ENCODE assay signal across 30 cellular contexts in the genomic region with DNA sequence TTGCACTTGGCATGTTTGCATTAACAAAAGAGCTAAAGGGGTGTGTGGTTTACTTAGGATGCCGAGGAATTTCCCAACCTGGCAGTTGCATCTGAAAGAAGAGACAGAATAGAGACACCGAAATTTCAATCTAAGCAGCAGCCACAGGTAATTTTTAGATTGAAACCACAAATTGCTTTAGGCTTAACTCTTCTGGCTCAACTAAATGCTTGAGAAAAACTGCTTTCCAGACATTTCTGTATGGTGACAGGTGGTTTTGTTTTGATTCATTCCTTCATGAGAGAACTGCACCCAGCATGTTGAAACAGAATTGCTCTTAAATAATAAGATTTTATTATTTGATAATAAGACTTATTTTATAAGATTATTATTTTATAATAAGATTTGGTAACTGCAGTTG. TPM values are rescaled to one million over a fixed set of nuclear protein-coding genes. Genes with fewer than 3 reads are reported as not detected.
DNase-seq lines count a peak whose midpoint lies in the region; ATAC-seq and TF ChIP-seq lines count a peak whose summit lies in the region.
"Had no signal": no experiment of that assay in that cellular context is flagged by ENCODE, and none has a peak within 500 bp of the region (broad histone marks: within the 10 kb centered on the region; RNA-seq: fewer than 3 reads in every experiment).

No MANE protein-coding gene starts in this region.

- peaks cover 85% of the 10 kb centered on the region for H3K36me3 Mint-ChIP-seq in stimulated activated naive CD8-positive, alpha-beta T cell treated with anti-CD3 and anti-CD28 coated beads, Interleukin-15, Interleukin-2, amounts not matched to agents 100 ng/mL and 50 ng/mL, for 24 hours (ENCODE audit: low read depth)
- peaks cover 85% of the 10 kb centered on the region for H3K36me3 Mint-ChIP-seq in activated CD4-positive, alpha-beta memory T cell treated with anti-CD3 and anti-CD28 coated beads, Interleukin-2, amount 10 ng/mL, durations not matched to agents 7 days and 5 days (ENCODE audit: low read depth)

- H3K27ac Mint-ChIP-seq in stimulated activated naive CD8-positive, alpha-beta T cell treated with anti-CD3 and anti-CD28 coated beads, Interleukin-15, Interleukin-2, amounts not matched to agents 100 ng/mL and 50 ng/mL, for 24 hours = peak overlapping the region; percentile 36
- H3K27ac Mint-ChIP-seq in activated CD4-positive, alpha-beta memory T cell treated with anti-CD3 and anti-CD28 coated beads, Interleukin-2, amount 10 ng/mL, durations not matched to agents 7 days and 5 days = peak overlapping the region; percentile 25
- H3K27ac Mint-ChIP-seq: immature natural killer cell had no signal

- no peak overlapping the region for H3K4me3 Mint-ChIP-seq in stimulated activated naive CD8-positive, alpha-beta T cell treated with anti-CD3 and anti-CD28 coated beads, Interleukin-15, Interleukin-2, amounts not matched to agents 100 ng/mL and 50 ng/mL, for 24 hours
- no peak overlapping the region for H3K4me3 Mint-ChIP-seq in activated CD4-positive, alpha-beta memory T cell treated with anti-CD3 and anti-CD28 coated beads, Interleukin-2, amount 10 ng/mL, durations not matched to agents 7 days and 5 days
- H3K4me3 Mint-ChIP-seq: central memory CD8-positive, alpha-beta T cell; effector memory CD8-positive, alpha-beta T cell; immature natural killer cell; naive thymus-derived CD8-positive, alpha-beta T cell had no signal

- no peak overlapping the region for H3K56ac ChIP-seq in mesendoderm (ENCODE audit: low read length)

- H3K27ac ChIP-seq in mesendoderm (ENCODE audit: low read depth, low read length) = no peak overlapping the region
- H3K27ac ChIP-seq: adrenal gland, body of pancreas, Peyer's patch, prostate gland, right lobe of liver, tibial nerve had no signal

- no peak overlapping the region for H2BK15ac ChIP-seq in mesendoderm (replicated peaks; ENCODE audit: low read depth)

- no peak overlapping the region for H4K5ac ChIP-seq in mesendoderm (ENCODE audit: low read length)

- no peaks in the 10 kb centered on the region for H3K79me2 ChIP-seq in mesendoderm (ENCODE audit: control insufficient read depth, insufficient read depth, low read length)

- H3K4me3 ChIP-seq in mesendoderm (ENCODE audit: low read length) = no peak overlapping the region
- H3K4me3 ChIP-seq in BE2C (ENCODE audit: low read depth, low read length) = no peak overlapping the region
- H3K4me3 ChIP-seq: adrenal gland, body of pancreas, HAP-1, lung, Peyer's patch, prostate gland, right lobe of liver, tibial nerve had no signal

- H3K9me3 ChIP-seq in BE2C = no peaks in the 10 kb centered on the region
- H3K9me3 ChIP-seq: adrenal gland, body of pancreas, HAP-1, Peyer's patch, prostate gland, right lobe of liver, tibial nerve had no signal

- no peak overlapping the region for H2BK5ac ChIP-seq in mesendoderm (ENCODE audit: low read length)

- no peak overlapping the region for H4K8ac ChIP-seq in mesendoderm (ENCODE audit: low read depth, low read length)

- H3K27me3 Mint-ChIP-seq in stimulated activated naive CD8-positive, alpha-beta T cell treated with anti-CD3 and anti-CD28 coated beads, Interleukin-15, Interleukin-2, amounts not matched to agents 100 ng/mL and 50 ng/mL, for 24 hours = no peaks in the 10 kb centered on the region
- no peaks in the 10 kb centered on the region for H3K27me3 Mint-ChIP-seq in activated CD4-positive, alpha-beta memory T cell treated with anti-CD3 and anti-CD28 coated beads, Interleukin-2, amount 10 ng/mL, durations not matched to agents 7 days and 5 days
- H3K27me3 Mint-ChIP-seq: central memory CD8-positive, alpha-beta T cell; effector memory CD8-positive, alpha-beta T cell; naive thymus-derived CD8-positive, alpha-beta T cell had no signal

- H3K27me3 ChIP-seq in mesendoderm (ENCODE audit: insufficient read depth, low read length, poor library complexity) (no peaks in the 10 kb centered on the region), BE2C (no peaks in the 10 kb centered on the region)
- H3K27me3 ChIP-seq: adrenal gland, body of pancreas, Peyer's patch, right lobe of liver, tibial nerve had no signal

- H2BK120ac ChIP-seq in mesendoderm (ENCODE audit: low read depth, low read length) = no peak overlapping the region

- H3K18ac ChIP-seq in mesendoderm (ENCODE audit: low read length) = no peak overlapping the region

- H3K4me1 Mint-ChIP-seq in stimulated activated naive CD8-positive, alpha-beta T cell treated with anti-CD3 and anti-CD28 coated beads, Interleukin-15, Interleukin-2, amounts not matched to agents 100 ng/mL and 50 ng/mL, for 24 hours (ENCODE audit: low read depth) = peaks cover 50% of the 10 kb centered on the region
- peaks cover 40% of the 10 kb centered on the region for H3K4me1 Mint-ChIP-seq in activated CD4-positive, alpha-beta memory T cell treated with anti-CD3 and anti-CD28 coated beads, Interleukin-2, amount 10 ng/mL, durations not matched to agents 7 days and 5 days
- H3K4me1 Mint-ChIP-seq: immature natural killer cell had no signal

- no peak for DNase-seq in stimulated activated naive CD8-positive, alpha-beta T cell treated with anti-CD3 and anti-CD28 coated beads, Interleukin-15, Interleukin-2, amounts not matched to agents 100 U/mL and 50 U/mL, for 24 hours
- no peak for DNase-seq in activated CD4-positive, alpha-beta memory T cell treated with anti-CD3 and anti-CD28 coated beads, Interleukin-2, amount 10 ng/mL, durations not matched to agents 7 days and 5 days
- no peak for DNase-seq in mesendoderm
- no peak for DNase-seq in BE2C
- DNase-seq: activated CD4-positive, alpha-beta T cell treated with anti-CD3 and anti-CD28 coated beads for 4 hours; activated effector memory CD4-positive, alpha-beta T cell treated with Interleukin-2 at 50 U/mL for 16 hours; adrenal gland; body of pancreas; C1 segment of cervical spinal cord; effector memory CD8-positive, alpha-beta T cell; hippocampal formation; immature natural killer cell; Kasumi-1; left cardiac atrium; naive thymus-derived CD8-positive, alpha-beta T cell; NCI-H1436 treated with DMSO at 0.1 percent for 48 hours; NCI-H345; NCI-H748 treated with DMSO at 0.1 percent for 48 hours; nucleus accumbens; Peyer's patch; right lobe of liver; SHP77 treated with DMSO at 0.1 percent for 48 hours had no signal

- CTCF ChIA-PET in activated CD4-positive, alpha-beta memory T cell treated with anti-CD3 and anti-CD28 coated beads, Interleukin-2, amount 10 ng/mL, durations not matched to agents 7 days and 5 days (lab: Charles Lee) = interaction anchor here (0.6 kb wide), 1 partner anchor 68 kb away, joined by 3 read pairs; no protein-coding TSS in a partner anchor

- no peak overlapping the region for H3K4me2 ChIP-seq in mesendoderm (ENCODE audit: low read length)

- WGBS in mesendoderm (ENCODE audit: extremely low coverage, insufficient coverage, low lambda C conversion rate) = no CpG with 5 or more reads among the region's 2 CpGs

- TF ChIP-seq CTCF in BE2C (IDR thresholded peaks at IDR 0.05; ENCODE audit: low read depth, low read length) = no peak

- no peak overlapping the region for H2AK5ac ChIP-seq in mesendoderm (ENCODE audit: low read length)

- H3K9me3 Mint-ChIP-seq in stimulated activated naive CD8-positive, alpha-beta T cell treated with anti-CD3 and anti-CD28 coated beads, Interleukin-15, Interleukin-2, amounts not matched to agents 100 ng/mL and 50 ng/mL, for 24 hours = no peaks in the 10 kb centered on the region
- H3K9me3 Mint-ChIP-seq in activated CD4-positive, alpha-beta memory T cell treated with anti-CD3 and anti-CD28 coated beads, Interleukin-2, amount 10 ng/mL, durations not matched to agents 7 days and 5 days = peaks cover 1% of the 10 kb centered on the region
- H3K9me3 Mint-ChIP-seq: central memory CD8-positive, alpha-beta T cell; effector memory CD8-positive, alpha-beta T cell; immature natural killer cell had no signal

- no peaks in the 10 kb centered on the region for H3K79me1 ChIP-seq in mesendoderm (ENCODE audit: low read length)

- no peak overlapping the region for H3K4ac ChIP-seq in mesendoderm (ENCODE audit: low read depth, low read length)

- H3K36me3 ChIP-seq in mesendoderm (ENCODE audit: control insufficient read depth, insufficient read depth, low read length) (peaks cover 4% of the 10 kb centered on the region), BE2C (peaks cover 89% of the 10 kb centered on the region)

- no peak overlapping the region for H3K23ac ChIP-seq in mesendoderm (ENCODE audit: low read length)

- ATAC-seq in stimulated activated naive CD8-positive, alpha-beta T cell treated with anti-CD3 and anti-CD28 coated beads, Interleukin-15, Interleukin-2, amounts not matched to agents 100 U/mL and 50 U/mL, for 24 hours = no peak
- ATAC-seq in GM21723 (IDR thresholded peaks at IDR 0.05; ENCODE audit: unreplicated experiment) (peak; percentile 43), GM18519 (IDR thresholded peaks at IDR 0.05; ENCODE audit: low FRiP score, unreplicated experiment) (no peak)
- ATAC-seq: body of pancreas; effector memory CD8-positive, alpha-beta T cell; left cardiac atrium; naive thymus-derived CD8-positive, alpha-beta T cell; right lobe of liver had no signal

- H3K4me1 ChIP-seq in mesendoderm (ENCODE audit: control insufficient read depth, low read depth, low read length) = no peaks in the 10 kb centered on the region
- H3K4me1 ChIP-seq in BE2C = no peaks in the 10 kb centered on the region
- H3K4me1 ChIP-seq: adrenal gland, body of pancreas, HAP-1, Peyer's patch, prostate gland, right lobe of liver, tibial nerve had no signal

- H3K9ac ChIP-seq in mesendoderm (ENCODE audit: low read length) = no peak overlapping the region

- POLR2A ChIA-PET in activated CD4-positive, alpha-beta memory T cell treated with anti-CD3 and anti-CD28 coated beads, Interleukin-2, amount 10 ng/mL, durations not matched to agents 7 days and 5 days (lab: Charles Lee) = no interaction called here

RNA-seq across cellular contexts. Expression of a gene that starts 21.5 kb away (rescaled TPM):
- total RNA-seq in activated CD4-positive, alpha-beta memory T cell treated with anti-CD3 and anti-CD28 coated beads, Interleukin-2, amount 10 ng/mL, durations not matched to agents 7 days and 5 days = 10 to 100 TPM; 35.2 to 35.7 TPM
- polyA plus RNA-seq in mesendoderm (2013, experiment 1 of 2) = 68.8 TPM
- 61.8 TPM for polyA plus RNA-seq in mesendoderm (2013, experiment 2 of 2)
- polyA plus RNA-seq in BE2C (2012; ENCODE audit: insufficient read depth, insufficient read length, low read depth) = 45.0 TPM

RNA-seq across cellular contexts. Expression of a gene that starts 28.8 kb away (rescaled TPM):
- total RNA-seq in activated CD4-positive, alpha-beta memory T cell treated with anti-CD3 and anti-CD28 coated beads, Interleukin-2, amount 10 ng/mL, durations not matched to agents 7 days and 5 days = 100 to 1,000 TPM; 175 to 180 TPM
- 167 TPM for polyA plus RNA-seq in mesendoderm (2013, experiment 1 of 2)
- 169 TPM for polyA plus RNA-seq in mesendoderm (2013, experiment 2 of 2)
- polyA plus RNA-seq in BE2C (2012; ENCODE audit: insufficient read depth, insufficient read length, low read depth) = 83.5 TPM
